1 cellular context compared by ENCODE assay signal in the genomic region with DNA sequence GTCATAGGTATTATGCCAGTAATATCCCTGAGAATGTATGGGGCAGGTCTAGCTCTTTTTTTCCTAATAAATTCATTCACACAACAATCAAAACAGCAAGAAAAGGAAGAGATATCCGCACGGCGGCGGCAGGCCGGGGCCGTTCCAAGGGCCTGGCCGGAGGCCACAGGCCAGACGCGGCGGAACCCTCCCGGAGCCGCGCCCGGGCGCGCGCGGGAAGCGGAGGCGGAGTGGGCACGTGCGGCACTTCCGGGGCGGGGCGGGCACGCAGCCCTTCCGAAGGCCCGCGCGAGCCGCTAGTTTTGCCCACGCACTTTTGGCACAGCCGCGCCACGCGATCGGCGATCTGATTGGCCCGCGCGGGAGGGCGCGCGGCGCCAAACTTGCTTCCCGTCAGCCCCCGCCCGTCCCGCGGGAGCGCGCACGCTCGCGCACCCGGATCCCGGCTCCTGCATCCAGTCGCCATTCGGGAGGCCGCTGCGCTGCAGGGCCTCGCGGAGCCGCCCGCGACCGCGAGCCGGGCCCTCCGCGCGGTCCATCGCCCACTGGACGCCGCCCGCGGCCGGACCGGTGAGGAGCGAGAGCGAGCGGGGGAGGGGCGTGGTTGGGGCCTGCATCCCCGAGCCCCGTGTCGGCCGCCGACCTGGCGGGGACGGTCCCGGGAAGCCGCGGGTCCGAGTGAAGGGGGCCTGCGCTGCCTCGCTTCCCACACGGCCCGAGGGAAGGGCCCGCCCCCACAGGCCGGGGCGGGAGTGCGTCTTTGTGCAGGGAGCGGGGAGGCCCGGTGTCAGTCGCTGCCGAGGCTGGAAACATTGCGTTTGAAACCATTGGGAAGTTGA.
TF ChIP-seq lines count a peak whose summit lies in the region.

A gene with protein sequence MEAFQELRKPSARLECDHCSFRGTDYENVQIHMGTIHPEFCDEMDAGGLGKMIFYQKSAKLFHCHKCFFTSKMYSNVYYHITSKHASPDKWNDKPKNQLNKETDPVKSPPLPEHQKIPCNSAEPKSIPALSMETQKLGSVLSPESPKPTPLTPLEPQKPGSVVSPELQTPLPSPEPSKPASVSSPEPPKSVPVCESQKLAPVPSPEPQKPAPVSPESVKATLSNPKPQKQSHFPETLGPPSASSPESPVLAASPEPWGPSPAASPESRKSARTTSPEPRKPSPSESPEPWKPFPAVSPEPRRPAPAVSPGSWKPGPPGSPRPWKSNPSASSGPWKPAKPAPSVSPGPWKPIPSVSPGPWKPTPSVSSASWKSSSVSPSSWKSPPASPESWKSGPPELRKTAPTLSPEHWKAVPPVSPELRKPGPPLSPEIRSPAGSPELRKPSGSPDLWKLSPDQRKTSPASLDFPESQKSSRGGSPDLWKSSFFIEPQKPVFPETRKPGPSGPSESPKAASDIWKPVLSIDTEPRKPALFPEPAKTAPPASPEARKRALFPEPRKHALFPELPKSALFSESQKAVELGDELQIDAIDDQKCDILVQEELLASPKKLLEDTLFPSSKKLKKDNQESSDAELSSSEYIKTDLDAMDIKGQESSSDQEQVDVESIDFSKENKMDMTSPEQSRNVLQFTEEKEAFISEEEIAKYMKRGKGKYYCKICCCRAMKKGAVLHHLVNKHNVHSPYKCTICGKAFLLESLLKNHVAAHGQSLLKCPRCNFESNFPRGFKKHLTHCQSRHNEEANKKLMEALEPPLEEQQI (plus strand): TSS at position 430 of the 839 bp plus-strand sequence. CDS start 9,340 bp downstream, outside the sequence.

TF ChIP-seq in SK-N-SH, 30 proteins besides CTCF, POLR2A, EP300 and RAD21 (continued from another document):
- TF ChIP-seq, protein P1, sequence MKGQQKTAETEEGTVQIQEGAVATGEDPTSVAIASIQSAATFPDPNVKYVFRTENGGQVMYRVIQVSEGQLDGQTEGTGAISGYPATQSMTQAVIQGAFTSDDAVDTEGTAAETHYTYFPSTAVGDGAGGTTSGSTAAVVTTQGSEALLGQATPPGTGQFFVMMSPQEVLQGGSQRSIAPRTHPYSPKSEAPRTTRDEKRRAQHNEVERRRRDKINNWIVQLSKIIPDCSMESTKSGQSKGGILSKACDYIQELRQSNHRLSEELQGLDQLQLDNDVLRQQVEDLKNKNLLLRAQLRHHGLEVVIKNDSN (IDR thresholded peaks at IDR 0.05; ENCODE audit: borderline replicate concordance, low read depth): peak; percentile 74
- TF ChIP-seq NFIC (IDR thresholded peaks at IDR 0.05; ENCODE audit: borderline replicate concordance): peak; percentile 60
- TF ChIP-seq TEAD4 (IDR thresholded peaks at IDR 0.05; ENCODE audit: borderline replicate concordance, insufficient read depth): no peak
- TF ChIP-seq POLR2AphosphoS5 (IDR thresholded peaks at IDR 0.05; ENCODE audit: low read depth, low read length): peak; percentile 95
- TF ChIP-seq, protein P2, sequence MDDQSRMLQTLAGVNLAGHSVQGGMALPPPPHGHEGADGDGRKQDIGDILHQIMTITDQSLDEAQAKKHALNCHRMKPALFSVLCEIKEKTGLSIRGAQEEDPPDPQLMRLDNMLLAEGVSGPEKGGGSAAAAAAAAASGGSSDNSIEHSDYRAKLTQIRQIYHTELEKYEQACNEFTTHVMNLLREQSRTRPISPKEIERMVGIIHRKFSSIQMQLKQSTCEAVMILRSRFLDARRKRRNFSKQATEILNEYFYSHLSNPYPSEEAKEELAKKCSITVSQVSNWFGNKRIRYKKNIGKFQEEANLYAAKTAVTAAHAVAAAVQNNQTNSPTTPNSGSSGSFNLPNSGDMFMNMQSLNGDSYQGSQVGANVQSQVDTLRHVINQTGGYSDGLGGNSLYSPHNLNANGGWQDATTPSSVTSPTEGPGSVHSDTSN (IDR thresholded peaks at IDR 0.05): peak; percentile 19; the same call in 1 of the 2 replicates
- TF ChIP-seq NRF1 (IDR thresholded peaks at IDR 0.05; ENCODE audit: low read depth, low read length): peak; percentile 57
- TF ChIP-seq RFX5 (IDR thresholded peaks at IDR 0.05; ENCODE audit: low read length): peak; percentile 54
- TF ChIP-seq, protein P3, sequence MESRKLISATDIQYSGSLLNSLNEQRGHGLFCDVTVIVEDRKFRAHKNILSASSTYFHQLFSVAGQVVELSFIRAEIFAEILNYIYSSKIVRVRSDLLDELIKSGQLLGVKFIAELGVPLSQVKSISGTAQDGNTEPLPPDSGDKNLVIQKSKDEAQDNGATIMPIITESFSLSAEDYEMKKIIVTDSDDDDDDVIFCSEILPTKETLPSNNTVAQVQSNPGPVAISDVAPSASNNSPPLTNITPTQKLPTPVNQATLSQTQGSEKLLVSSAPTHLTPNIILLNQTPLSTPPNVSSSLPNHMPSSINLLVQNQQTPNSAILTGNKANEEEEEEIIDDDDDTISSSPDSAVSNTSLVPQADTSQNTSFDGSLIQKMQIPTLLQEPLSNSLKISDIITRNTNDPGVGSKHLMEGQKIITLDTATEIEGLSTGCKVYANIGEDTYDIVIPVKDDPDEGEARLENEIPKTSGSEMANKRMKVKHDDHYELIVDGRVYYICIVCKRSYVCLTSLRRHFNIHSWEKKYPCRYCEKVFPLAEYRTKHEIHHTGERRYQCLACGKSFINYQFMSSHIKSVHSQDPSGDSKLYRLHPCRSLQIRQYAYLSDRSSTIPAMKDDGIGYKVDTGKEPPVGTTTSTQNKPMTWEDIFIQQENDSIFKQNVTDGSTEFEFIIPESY (IDR thresholded peaks at IDR 0.05; ENCODE audit: borderline replicate concordance, low read depth): peak; percentile 79
- TF ChIP-seq, protein P4, sequence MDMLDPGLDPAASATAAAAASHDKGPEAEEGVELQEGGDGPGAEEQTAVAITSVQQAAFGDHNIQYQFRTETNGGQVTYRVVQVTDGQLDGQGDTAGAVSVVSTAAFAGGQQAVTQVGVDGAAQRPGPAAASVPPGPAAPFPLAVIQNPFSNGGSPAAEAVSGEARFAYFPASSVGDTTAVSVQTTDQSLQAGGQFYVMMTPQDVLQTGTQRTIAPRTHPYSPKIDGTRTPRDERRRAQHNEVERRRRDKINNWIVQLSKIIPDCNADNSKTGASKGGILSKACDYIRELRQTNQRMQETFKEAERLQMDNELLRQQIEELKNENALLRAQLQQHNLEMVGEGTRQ (IDR thresholded peaks at IDR 0.05; ENCODE audit: borderline replicate concordance, low read depth, low read length): peak; percentile 56
- peak; percentile 41 for TF ChIP-seq ELF1 (IDR thresholded peaks at IDR 0.05)
- TF ChIP-seq MXI1 (IDR thresholded peaks at IDR 0.05; ENCODE audit: low read depth, low read length): no peak; the same call in 1 of the 2 replicates
- TF ChIP-seq CHD2 (IDR thresholded peaks at IDR 0.05; ENCODE audit: low read length, partially characterized antibody): peak; percentile 87
